In genomic region chr4:101282076-101282844, GRCh38 we compare ENCODE assay signal across 9 cellular contexts.
A peak's percentile ranks its signal among the peaks of the same experiment; 100 is the strongest.
DNase-seq lines count a peak whose midpoint lies in the region; ATAC-seq and TF ChIP-seq lines count a peak whose summit lies in the region.
"Had no signal": no experiment of that assay in that cellular context is flagged by ENCODE, and none has a peak within 500 bp of the region (broad histone marks: within the 10 kb centered on the region; RNA-seq: fewer than 3 reads in every experiment).

No MANE protein-coding gene starts in this region.

- peaks cover 44% of the 10 kb centered on the region for H3K4me1 Mint-ChIP-seq in activated CD4-positive, alpha-beta T cell treated with anti-CD3 and anti-CD28 coated beads for 36 hours
- peaks cover 62% of the 10 kb centered on the region for H3K4me1 Mint-ChIP-seq in stimulated activated naive CD8-positive, alpha-beta T cell treated with anti-CD3 and anti-CD28 coated beads, Interleukin-15, Interleukin-2, amounts not matched to agents 100 ng/mL and 50 ng/mL, for 24 hours (ENCODE audit: low read depth)

- H3K4me3 ChIP-seq in OCI-LY3 (ENCODE audit: low read length), result no peak overlapping the region

- peak; percentile 68 for DNase-seq in activated CD4-positive, alpha-beta T cell treated with anti-CD3 and anti-CD28 coated beads for 36 hours
- no peak for DNase-seq in activated CD4-positive, alpha-beta T cell treated with anti-CD3 and anti-CD28 coated beads for 1 hour
- DNase-seq in central memory CD4-positive, alpha-beta T cell, result peak; percentile 28
- DNase-seq in GOT3 (lab: John Stamatoyannopoulos, UW) (no peak), RPMI8226 (no peak)
- DNase-seq: midbrain had no signal

- H3K9me3 ChIP-seq in OCI-LY3 (ENCODE audit: insufficient read depth, low read length), result no peaks in the 10 kb centered on the region

- H3K36me3 Mint-ChIP-seq in activated CD4-positive, alpha-beta T cell treated with anti-CD3 and anti-CD28 coated beads for 36 hours (ENCODE audit: low read depth), result no peaks in the 10 kb centered on the region
- H3K36me3 Mint-ChIP-seq in stimulated activated naive CD8-positive, alpha-beta T cell treated with anti-CD3 and anti-CD28 coated beads, Interleukin-15, Interleukin-2, amounts not matched to agents 100 ng/mL and 50 ng/mL, for 24 hours (ENCODE audit: low read depth), result no peaks in the 10 kb centered on the region

- POLR2A ChIA-PET in activated CD4-positive, alpha-beta T cell treated with anti-CD3 and anti-CD28 coated beads for 36 hours (lab: Charles Lee), result no interaction called here

- no peak for TF ChIP-seq CTCF in OCI-LY3 (IDR thresholded peaks at IDR 0.05; ENCODE audit: low read depth, low read length)

- no peaks in the 10 kb centered on the region for H3K36me3 ChIP-seq in OCI-LY3 (replicated peaks; ENCODE audit: low read depth, low read length)

- peak overlapping the region; percentile 56 for H3K4me2 ChIP-seq in OCI-LY3 (ENCODE audit: low read length)

- H3K4me3 Mint-ChIP-seq in activated CD4-positive, alpha-beta T cell treated with anti-CD3 and anti-CD28 coated beads for 36 hours, result no peak overlapping the region
- peak overlapping the region; percentile 47 for H3K4me3 Mint-ChIP-seq in stimulated activated naive CD8-positive, alpha-beta T cell treated with anti-CD3 and anti-CD28 coated beads, Interleukin-15, Interleukin-2, amounts not matched to agents 100 ng/mL and 50 ng/mL, for 24 hours

- peaks cover 39% of the 10 kb centered on the region for H3K79me2 ChIP-seq in OCI-LY3 (ENCODE audit: low read length)

- intact Hi-C loops in activated CD4-positive, alpha-beta T cell treated with anti-CD3 and anti-CD28 coated beads for 36 hours (cut with DNase I, micrococcal nuclease), result no loop called here

- no peak overlapping the region for H2AFZ ChIP-seq in OCI-LY3 (ENCODE audit: low read depth, low read length)

- peaks cover 31% of the 10 kb centered on the region for H4K20me1 ChIP-seq in OCI-LY3 (ENCODE audit: insufficient read depth, low read length)

- H3K27me3 ChIP-seq in OCI-LY3 (ENCODE audit: low read depth, low read length), result no peaks in the 10 kb centered on the region

- peaks cover 35% of the 10 kb centered on the region for H3K4me1 ChIP-seq in OCI-LY3 (ENCODE audit: low read length)

- no peak overlapping the region for H3K27ac Mint-ChIP-seq in activated CD4-positive, alpha-beta T cell treated with anti-CD3 and anti-CD28 coated beads for 36 hours
- H3K27ac Mint-ChIP-seq in stimulated activated naive CD8-positive, alpha-beta T cell treated with anti-CD3 and anti-CD28 coated beads, Interleukin-15, Interleukin-2, amounts not matched to agents 100 ng/mL and 50 ng/mL, for 24 hours, result peak overlapping the region; percentile 49

- H3K27ac ChIP-seq in OCI-LY3 (ENCODE audit: low read length), result 0 out of 2 replicates have a peak overlapping the region, but pooled peaks have one; percentile 9

- H3K27me3 Mint-ChIP-seq in activated CD4-positive, alpha-beta T cell treated with anti-CD3 and anti-CD28 coated beads for 36 hours, result no peaks in the 10 kb centered on the region
- H3K27me3 Mint-ChIP-seq in stimulated activated naive CD8-positive, alpha-beta T cell treated with anti-CD3 and anti-CD28 coated beads, Interleukin-15, Interleukin-2, amounts not matched to agents 100 ng/mL and 50 ng/mL, for 24 hours, result no peaks in the 10 kb centered on the region

- H3K9me3 Mint-ChIP-seq in activated CD4-positive, alpha-beta T cell treated with anti-CD3 and anti-CD28 coated beads for 36 hours (ENCODE audit: low read depth), result no peaks in the 10 kb centered on the region
- no peaks in the 10 kb centered on the region for H3K9me3 Mint-ChIP-seq in stimulated activated naive CD8-positive, alpha-beta T cell treated with anti-CD3 and anti-CD28 coated beads, Interleukin-15, Interleukin-2, amounts not matched to agents 100 ng/mL and 50 ng/mL, for 24 hours

- H3K9ac ChIP-seq in OCI-LY3 (ENCODE audit: low read length), result no peak overlapping the region

- ATAC-seq in activated CD4-positive, alpha-beta T cell treated with anti-CD3 and anti-CD28 coated beads for 36 hours, result peak; percentile 82
- ATAC-seq in HG03159 (IDR thresholded peaks at IDR 0.05; ENCODE audit: unreplicated experiment), result no peak

- CTCF ChIA-PET in activated CD4-positive, alpha-beta T cell treated with anti-CD3 and anti-CD28 coated beads for 36 hours (lab: Charles Lee), result interaction anchor here (0.5 to 0.6 kb wide), 2 partner anchors 300 to 1189 kb away, joined by 3 read pairs; no protein-coding TSS in a partner anchor

Comparison
In these comparisons a context has a peak if more than half of its experiments do, and no peak if none do; other contexts are left out.
1. DNase-seq: peak in activated CD4-positive, alpha-beta T cell treated with anti-CD3 and anti-CD28 coated beads for 36 hours (single experiment) and central memory CD4-positive, alpha-beta T cell (single experiment); none in activated CD4-positive, alpha-beta T cell treated with anti-CD3 and anti-CD28 coated beads for 1 hour (single experiment), GOT3 (single experiment) and RPMI8226 (single experiment).